Comparison of ENCODE assay signal across 8 cellular contexts in the genomic region with DNA sequence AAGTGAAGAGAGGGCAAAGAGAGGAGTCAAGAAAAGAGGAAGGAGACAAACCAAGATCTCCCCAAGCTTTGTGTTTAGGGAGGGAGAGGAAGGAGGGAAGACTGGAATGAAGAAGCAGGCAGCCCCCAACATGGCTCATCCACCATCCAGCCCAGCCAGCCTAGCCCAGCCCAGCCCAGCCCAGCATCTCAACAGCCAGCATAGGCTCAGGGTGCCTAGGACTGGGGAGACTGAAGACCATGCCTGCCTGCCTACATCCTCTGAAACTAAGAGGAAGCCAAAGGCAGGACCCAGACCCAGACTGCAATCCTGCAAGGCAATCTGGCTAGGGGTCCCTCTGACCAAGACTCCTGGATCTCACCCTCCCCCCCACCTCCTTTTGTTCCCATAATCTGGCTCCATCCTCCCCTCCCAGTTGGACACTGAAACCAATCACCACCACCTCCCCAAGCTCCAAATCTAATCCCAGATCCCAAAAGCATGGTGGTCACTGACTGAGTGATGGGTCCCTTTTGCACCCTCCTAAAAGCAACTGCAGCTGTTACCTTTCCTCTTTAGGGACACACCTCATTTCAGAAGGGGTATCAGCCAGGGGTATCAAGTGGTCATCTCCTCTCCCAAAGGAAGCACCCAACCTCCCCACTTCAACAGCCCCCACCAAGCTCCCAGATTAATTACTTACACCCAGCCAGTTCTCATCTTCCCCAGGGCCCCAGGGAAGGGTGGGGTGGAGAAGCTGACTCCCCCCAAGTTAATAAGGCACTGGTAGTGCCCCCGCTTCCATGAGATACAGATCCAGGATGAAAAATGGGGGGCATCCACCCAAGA. TPM values are rescaled to one million over a fixed set of nuclear protein-coding genes. Genes with fewer than 3 reads are reported as not detected.
DNase-seq lines count a peak whose midpoint lies in the region; ATAC-seq and TF ChIP-seq lines count a peak whose summit lies in the region.

No MANE protein-coding gene starts in this region.

- no peak for ATAC-seq in stimulated activated naive CD8-positive, alpha-beta T cell treated with anti-CD3 and anti-CD28 coated beads, Interleukin-15, Interleukin-2, amounts not matched to agents 100 U/mL and 50 U/mL, for 24 hours
- ATAC-seq in HG02588 (IDR thresholded peaks at IDR 0.05; ENCODE audit: unreplicated experiment) (no peak), GM18861 (IDR thresholded peaks at IDR 0.05; ENCODE audit: unreplicated experiment) (no peak)

- no peak for DNase-seq in stimulated activated naive CD8-positive, alpha-beta T cell treated with anti-CD3 and anti-CD28 coated beads, Interleukin-15, Interleukin-2, amounts not matched to agents 100 U/mL and 50 U/mL, for 24 hours
- DNase-seq in MCF 10A (ENCODE audit: unreplicated experiment) (no peak), NCI-H1436 (lab: John Stamatoyannopoulos, UW) (no peak)
- no peak for DNase-seq in activated CD4-positive, CD25-positive, alpha-beta regulatory T cell treated with anti-CD3 and anti-CD28 coated beads, Interleukin-2, amount 50 U/mL, for 72 hours

- no peaks in the 10 kb centered on the region for H3K36me3 Mint-ChIP-seq in stimulated activated naive CD8-positive, alpha-beta T cell treated with anti-CD3 and anti-CD28 coated beads, Interleukin-15, Interleukin-2, amounts not matched to agents 100 ng/mL and 50 ng/mL, for 24 hours (ENCODE audit: low read depth)
- H3K36me3 Mint-ChIP-seq in MCF 10A (ENCODE audit: insufficient read depth, unreplicated experiment) = peaks cover 6% of the 10 kb centered on the region

- no TSS peak for BruUV-seq in MCF 10A (replicated peaks; lab: Mats Ljungman, UMichigan)

- no peak for TF ChIP-seq CTCF in MCF 10A (IDR thresholded peaks at IDR 0.05; ENCODE audit: unreplicated experiment)

- H3K4me1 Mint-ChIP-seq in stimulated activated naive CD8-positive, alpha-beta T cell treated with anti-CD3 and anti-CD28 coated beads, Interleukin-15, Interleukin-2, amounts not matched to agents 100 ng/mL and 50 ng/mL, for 24 hours (ENCODE audit: low read depth) = peaks cover 42% of the 10 kb centered on the region
- H3K4me1 Mint-ChIP-seq in MCF 10A (ENCODE audit: insufficient read depth, unreplicated experiment) = peaks cover 6% of the 10 kb centered on the region

- CTCF ChIA-PET in MCF 10A (lab: Yijun Ruan, JAX) = interaction anchor here (0.7 to 2.1 kb wide), 4 partner anchors 10 to 222 kb away, joined by 3 to 14 read pairs (median 4); no protein-coding TSS in a partner anchor

- intact Hi-C loops in MCF 10A (cut with micrococcal nuclease) = loop anchor here (2.0 to 5.0 kb wide), 2 partner anchors 13 to 35 kb away; no protein-coding TSS in a partner anchor

- peak overlapping the region; percentile 92 for H3K4me3 Mint-ChIP-seq in stimulated activated naive CD8-positive, alpha-beta T cell treated with anti-CD3 and anti-CD28 coated beads, Interleukin-15, Interleukin-2, amounts not matched to agents 100 ng/mL and 50 ng/mL, for 24 hours
- peak overlapping the region; percentile 86 for H3K4me3 Mint-ChIP-seq in MCF 10A (ENCODE audit: unreplicated experiment)

- H3K9me3 ChIP-seq in mononuclear cell (ENCODE audit: low read depth, low read length) = no peaks in the 10 kb centered on the region

- H3K27me3 Mint-ChIP-seq in stimulated activated naive CD8-positive, alpha-beta T cell treated with anti-CD3 and anti-CD28 coated beads, Interleukin-15, Interleukin-2, amounts not matched to agents 100 ng/mL and 50 ng/mL, for 24 hours = no peaks in the 10 kb centered on the region
- no peaks in the 10 kb centered on the region for H3K27me3 Mint-ChIP-seq in MCF 10A (ENCODE audit: insufficient read depth, unreplicated experiment)

- H3K9me3 Mint-ChIP-seq in stimulated activated naive CD8-positive, alpha-beta T cell treated with anti-CD3 and anti-CD28 coated beads, Interleukin-15, Interleukin-2, amounts not matched to agents 100 ng/mL and 50 ng/mL, for 24 hours = no peaks in the 10 kb centered on the region
- H3K9me3 Mint-ChIP-seq in MCF 10A (ENCODE audit: unreplicated experiment) = no peaks in the 10 kb centered on the region

- H3K27me3 ChIP-seq in mononuclear cell (ENCODE audit: insufficient read depth, low read length) = no peaks in the 10 kb centered on the region

- H3K4me1 ChIP-seq in mononuclear cell (ENCODE audit: insufficient read depth, low read length) = peaks cover 24% of the 10 kb centered on the region

- H3K27ac Mint-ChIP-seq in stimulated activated naive CD8-positive, alpha-beta T cell treated with anti-CD3 and anti-CD28 coated beads, Interleukin-15, Interleukin-2, amounts not matched to agents 100 ng/mL and 50 ng/mL, for 24 hours = peak overlapping the region; percentile 68
- no peak overlapping the region for H3K27ac Mint-ChIP-seq in MCF 10A (ENCODE audit: low read depth, unreplicated experiment)

- peak overlapping the region; percentile 79 for H3K4me3 ChIP-seq in mononuclear cell (ENCODE audit: low read length)

- POLR2A ChIA-PET in MCF 10A (lab: Yijun Ruan, JAX) = interaction anchor here (0.6 to 3.5 kb wide), 14 partner anchors 8 to 974 kb away, joined by 3 to 66 read pairs (median 13); a partner anchor contains a TSS

RNA-seq across cellular contexts. Expression of a gene that starts 1.2 kb away (rescaled TPM):
- 12.1 TPM in 2 replicates for total RNA-seq in MCF 10A (2022)
- 69.3 TPM for total RNA-seq in mononuclear cell

RNA-seq across cellular contexts. Expression of a gene that starts 19.5 kb away (rescaled TPM):
- total RNA-seq in MCF 10A (2022) (5.4 and 6.7 TPM in 2 replicates), mononuclear cell (1.3 TPM)

RNA-seq across cellular contexts. Expression of a gene that starts 48.3 kb away (rescaled TPM):
- total RNA-seq in MCF 10A (2022) (not detected in 2 replicates), mononuclear cell (not detected)

RNA-seq across cellular contexts. Expression of a gene that starts 51.7 kb away (rescaled TPM):
- total RNA-seq in MCF 10A (2022) (70.6 and 89.4 TPM in 2 replicates), mononuclear cell (5.0 TPM)

RNA-seq across cellular contexts. Expression of a gene that starts 55.7 kb away (rescaled TPM):
- total RNA-seq in MCF 10A (2022) (87.9 and 101 TPM in 2 replicates), mononuclear cell (44.4 TPM)
